In genomic region chr11:118374729-118375128, GRCh38 we compare ENCODE assay signal across 22 cellular contexts. TPM values are rescaled to one million over a fixed set of nuclear protein-coding genes. Genes with fewer than 3 reads are reported as not detected.
DNase-seq lines count a peak whose midpoint lies in the region; ATAC-seq and TF ChIP-seq lines count a peak whose summit lies in the region.
"Had no signal": no experiment of that assay in that cellular context is flagged by ENCODE, and none has a peak within 500 bp of the region (broad histone marks: within the 10 kb centered on the region; RNA-seq: fewer than 3 reads in every experiment).

No MANE protein-coding gene starts in this region.

- no peak overlapping the region for H3K4me3 ChIP-seq in GM23248
- H3K4me3 ChIP-seq: PC-9 had no signal

- no peaks in the 10 kb centered on the region for H3K4me1 ChIP-seq in GM23248 (ENCODE audit: insufficient read depth)

- H3K36me3 ChIP-seq in GM23248 (ENCODE audit: low read depth) = peaks cover 71% of the 10 kb centered on the region

- H3F3A ChIP-seq in GM23248 (ENCODE audit: insufficient read depth) = no peaks in the 10 kb centered on the region

- H3K79me2 ChIP-seq in GM23248 (ENCODE audit: insufficient read depth) = no peaks in the 10 kb centered on the region

- intact Hi-C loops in left cardiac atrium (cut with DNase I) = no loop called here

- no peak overlapping the region for H3K4me3 Mint-ChIP-seq in activated T-helper 17 cell treated with anti-CD3 and anti-CD28 coated beads, Interleukin-2, amount 50 U/mL, for 72 hours
- H3K4me3 Mint-ChIP-seq: CD4-positive, alpha-beta T cell; HFFc6 had no signal

- no peaks in the 10 kb centered on the region for H3K9me3 ChIP-seq in GM23248 (ENCODE audit: low read depth)

- no peak overlapping the region for H3K4me2 ChIP-seq in GM23248 (ENCODE audit: unreplicated experiment)
- H3K4me2 ChIP-seq: KMS-11, PC-9 had no signal

- H3K27ac ChIP-seq in GM23248 = no peak overlapping the region
- H3K27ac ChIP-seq: KMS-11, PC-9, RWPE1 had no signal

- no peaks in the 10 kb centered on the region for H3K9me3 Mint-ChIP-seq in activated T-helper 17 cell treated with anti-CD3 and anti-CD28 coated beads, Interleukin-2, amount 50 U/mL, for 72 hours
- H3K9me3 Mint-ChIP-seq: CD4-positive, alpha-beta T cell; HFFc6 had no signal

- H3K27ac Mint-ChIP-seq in activated T-helper 17 cell treated with anti-CD3 and anti-CD28 coated beads, Interleukin-2, amount 50 U/mL, for 72 hours = no peak overlapping the region
- H3K27ac Mint-ChIP-seq: CD4-positive, alpha-beta T cell; HFFc6 had no signal

- no peaks in the 10 kb centered on the region for H3K27me3 Mint-ChIP-seq in activated T-helper 17 cell treated with anti-CD3 and anti-CD28 coated beads, Interleukin-2, amount 50 U/mL, for 72 hours
- H3K27me3 Mint-ChIP-seq: CD4-positive, alpha-beta T cell had no signal

- H3K9ac ChIP-seq in GM23248 = no peak overlapping the region
- H3K9ac ChIP-seq: KMS-11 had no signal

- ATAC-seq in left cardiac atrium = no peak
- ATAC-seq in activated T-helper 17 cell treated with anti-CD3 and anti-CD28 coated beads, Interleukin-2, amount 50 U/mL, for 72 hours (replicated peaks) = no peak

- TF ChIP-seq CTCF in AG09319 (IDR thresholded peaks at IDR 0.05; ENCODE audit: low read depth, low read length) = no peak

- H3K9me2 ChIP-seq in GM23248 (ENCODE audit: insufficient read depth) = no peaks in the 10 kb centered on the region

- H3K27me3 ChIP-seq in GM23248 (replicated peaks; ENCODE audit: insufficient read depth) = no peaks in the 10 kb centered on the region

- H2AFZ ChIP-seq in GM23248 = no peak overlapping the region
- H2AFZ ChIP-seq: PC-9 had no signal

- DNase-seq in AG08395 (ENCODE audit: low spot score) = peak; percentile 76
- DNase-seq in AG09319 (ENCODE audit: extremely low read depth, low read depth) = peak; percentile 75
- DNase-seq in GM23248 = peak; percentile 51
- peak; percentile 65 for DNase-seq in fibroblast of peridontal ligament (ENCODE audit: extremely low read depth)
- DNase-seq in DMS79 treated with DMSO at 0.1 percent for 48 hours (lab: John Stamatoyannopoulos, UW) = no peak
- DNase-seq in left cardiac atrium = no peak
- no peak for DNase-seq in SHP77 (lab: John Stamatoyannopoulos, UW)
- DNase-seq: CD4-positive, alpha-beta T cell; DMS153; H7; HFFc6; NCI-H1048; NCI-H1436; NCI-H2029; NCI-H526; PC-9 had no signal

- H4K20me1 ChIP-seq in GM23248 (ENCODE audit: insufficient read depth) = no peaks in the 10 kb centered on the region; the same call in 1 of the 2 replicates

- H3K4me1 Mint-ChIP-seq in activated T-helper 17 cell treated with anti-CD3 and anti-CD28 coated beads, Interleukin-2, amount 50 U/mL, for 72 hours = no peaks in the 10 kb centered on the region

- peaks cover 100% of the 10 kb centered on the region for H3K36me3 Mint-ChIP-seq in activated T-helper 17 cell treated with anti-CD3 and anti-CD28 coated beads, Interleukin-2, amount 50 U/mL, for 72 hours (ENCODE audit: low read depth)

- in situ Hi-C loops in GM23248 (cut with MboI) = no loop called here

- WGBS in GM23248 (ENCODE audit: low coverage in 1 of 2, low lambda C conversion rate in 2 of 2, missing lambda C conversion rate in 2 of 2), 2 experiments = 14 to 20% methylated on average over 3 of the region's 3 CpGs

RNA-seq across cellular contexts. Expression of gene UBE4A, which starts 15.3 kb away (rescaled TPM):
- 48.2 and 50.6 TPM in 2 replicates for total RNA-seq in GM23248 (2014; rRNA removed; shearing (Covaris generic))
- polyA plus RNA-seq in GM23248 (2016; fragmentation: Nextera tagmentation; extraction: Ambion mirVana) = 25.1 and 25.4 TPM in 2 replicates
- total RNA-seq in left cardiac atrium = 10 to 100 TPM; 32.9 to 41.2 TPM
- 10 to 100 TPM; 40.9 to 48.3 TPM for total RNA-seq in activated T-helper 17 cell treated with anti-CD3 and anti-CD28 coated beads, Interleukin-2, amount 50 U/mL, for 72 hours

RNA-seq across cellular contexts. Expression of gene ATP5MG, which starts 26.7 kb away (rescaled TPM):
- 32.3 and 79.4 TPM in 2 replicates for total RNA-seq in GM23248 (2014; rRNA removed; shearing (Covaris generic))
- polyA plus RNA-seq in GM23248 (2016; fragmentation: Nextera tagmentation; extraction: Ambion mirVana) = 414 and 426 TPM in 2 replicates
- total RNA-seq in left cardiac atrium = 100 to 1,000 TPM; 567 to 582 TPM
- total RNA-seq in activated T-helper 17 cell treated with anti-CD3 and anti-CD28 coated beads, Interleukin-2, amount 50 U/mL, for 72 hours = 100 to 1,000 TPM; 155 to 275 TPM

RNA-seq across cellular contexts. Expression of gene CD3G, which starts 30.6 kb away (rescaled TPM):
- not detected in 2 replicates for total RNA-seq in GM23248 (2014; rRNA removed; shearing (Covaris generic))
- polyA plus RNA-seq in GM23248 (2016; fragmentation: Nextera tagmentation; extraction: Ambion mirVana) = not detected in 2 replicates
- 1 to 10 TPM in 1 of 2 donors, under 1 TPM in 1; 0.76 to 1.4 TPM for total RNA-seq in left cardiac atrium
- 100 to 1,000 TPM; 103 to 140 TPM for total RNA-seq in activated T-helper 17 cell treated with anti-CD3 and anti-CD28 coated beads, Interleukin-2, amount 50 U/mL, for 72 hours
- total RNA-seq: A673, H7, HFFc6, HT-29, PC-9 had no signal
- polyA plus RNA-seq: BJ had no signal

RNA-seq across cellular contexts. Expression of gene CD3D, which starts 32.2 kb away (rescaled TPM):
- total RNA-seq in GM23248 (2014; rRNA removed; shearing (Covaris generic)) = not detected in 2 replicates
- not detected in 2 replicates for polyA plus RNA-seq in GM23248 (2016; fragmentation: Nextera tagmentation; extraction: Ambion mirVana)
- total RNA-seq in left cardiac atrium = 1 to 10 TPM in 1 of 2 donors, under 1 TPM in 1; 0.86 to 2.0 TPM
- total RNA-seq in activated T-helper 17 cell treated with anti-CD3 and anti-CD28 coated beads, Interleukin-2, amount 50 U/mL, for 72 hours = 100 to 1,000 TPM; 313 to 365 TPM
- total RNA-seq: A673, HFFc6, HT-29, PC-9 had no signal
- polyA plus RNA-seq: BJ had no signal

Comparison
In these comparisons a context has a peak if more than half of its experiments do, and no peak if none do; other contexts are left out.
1. DNase-seq: peak in AG08395 (single experiment), AG09319 (single experiment), GM23248 (single experiment) and fibroblast of peridontal ligament (single experiment); none in DMS79 treated with DMSO at 0.1 percent for 48 hours (single experiment), left cardiac atrium (single experiment) and SHP77 (0 of 2).
2. RNA of gene CD3G, which starts 30.6 kb away (total RNA-seq): 103 to 140 TPM in activated T-helper 17 cell treated with anti-CD3 and anti-CD28 coated beads, Interleukin-2, amount 50 U/mL, for 72 hours; 0.76 to 1.4 TPM in left cardiac atrium and not detected in GM23248; every median in the first group is over 10 times any median in the second.